Comparison of ENCODE assay signal across 13 cellular contexts in genomic region chr9:114216081-114216480, GRCh38.
DNase-seq lines count a peak whose midpoint lies in the region; ATAC-seq, FAIRE-seq and TF ChIP-seq lines count a peak whose summit lies in the region.
"Had no signal": no experiment of that assay in that cellular context is flagged by ENCODE, and none has a peak within 500 bp of the region (broad histone marks: within the 10 kb centered on the region; RNA-seq: fewer than 3 reads in every experiment).

No MANE protein-coding gene starts in this region.

- intact Hi-C loops in Right ventricle myocardium inferior (cut with DNase I) (no loop called here), psoas muscle (cut with DNase I) (no loop called here)

- peak; percentile 50 for DNase-seq in EL
- no peak for DNase-seq in Right ventricle myocardium inferior (ENCODE audit: missing footprints)
- peak; percentile 38 to 72 for DNase-seq in psoas muscle
- no peak for DNase-seq in D721Med (ENCODE audit: insufficient read length, low spot score)
- no peak for DNase-seq in GM12891 (ENCODE audit: insufficient read length, low spot score)
- DNase-seq: CD4-positive, CD25-positive, alpha-beta regulatory T cell; NCI-H345; T-helper 1 cell had no signal

- no peak overlapping the region for H3K4me3 ChIP-seq in psoas muscle
- H3K4me3 ChIP-seq: gastrocnemius medialis had no signal

- TF ChIP-seq POLR2A in GM12891 (IDR thresholded peaks at IDR 0.05; ENCODE audit: low read depth, low read length) = no peak

- H3K4me1 ChIP-seq in psoas muscle = peaks cover 33% of the 10 kb centered on the region

- no peaks in the 10 kb centered on the region for H3K27me3 ChIP-seq in psoas muscle (ENCODE audit: insufficient read depth in 3 of 3, low read length in 2 of 3)
- H3K27me3 ChIP-seq: gastrocnemius medialis had no signal

- FAIRE-seq in D721Med (lab: Jason Lieb, UNC) (no peak), GM12891 (lab: Jason Lieb, UNC) (no peak)
- FAIRE-seq: bronchial epithelial cell had no signal

- no peaks in the 10 kb centered on the region for H3K9me3 ChIP-seq in psoas muscle
- H3K9me3 ChIP-seq: gastrocnemius medialis had no signal

- ATAC-seq in SK-N-SH treated with all-trans-retinoic acid at 6 μM for 48 hours (peak; percentile 82), Right ventricle myocardium inferior (peak; percentile 46), psoas muscle (peak; percentile 58 to 69 (median 62)), HG02763 (IDR thresholded peaks at IDR 0.05; ENCODE audit: unreplicated experiment) (no peak), HG03521 (IDR thresholded peaks at IDR 0.05; ENCODE audit: unreplicated experiment) (no peak)

- TF ChIP-seq CTCF in psoas muscle (IDR thresholded peaks at IDR 0.05) = no peak
- TF ChIP-seq CTCF in D721Med (IDR thresholded peaks at IDR 0.05; ENCODE audit: insufficient read depth, missing control alignments) = no peak

- peak overlapping the region; percentile 10 for H3K27ac ChIP-seq in psoas muscle

- 14 to 30% (median 26%) methylated on average over 7 of the region's 7 CpGs for whole genome bisulfite sequencing in psoas muscle, 3 donors

- no peaks in the 10 kb centered on the region for H3K36me3 ChIP-seq in psoas muscle (ENCODE audit: insufficient read depth in 1 of 2, low read depth in 1 of 2)
- H3K36me3 ChIP-seq: gastrocnemius medialis had no signal

TF ChIP-seq in SK-N-SH treated with all-trans-retinoic acid at 6 μM for 48 hours, 23 proteins besides CTCF, POLR2A, EP300 and RAD21:
- TF ChIP-seq ZFP3 (CRISPR knock-in tag; IDR thresholded peaks at IDR 0.05) (peak; percentile 37; the same call in 1 of the 2 replicates), PPARA (CRISPR knock-in tag; IDR thresholded peaks at IDR 0.05; ENCODE audit: borderline replicate concordance) (no peak)

TF ChIP-seq in GM12891, 5 proteins besides CTCF, POLR2A, EP300 and RAD21:
- TF ChIP-seq POLR2AphosphoS5 (IDR thresholded peaks at IDR 0.05; ENCODE audit: low read depth, low read length) (no peak), PAX5 (IDR thresholded peaks at IDR 0.05; ENCODE audit: insufficient read depth, low read length, severe bottlenecking) (no peak), POU2F2 (IDR thresholded peaks at IDR 0.05; ENCODE audit: low read depth, low read length) (no peak)

Comparison
In these comparisons a context has a peak if more than half of its experiments do, and no peak if none do; other contexts are left out.
1. DNase-seq: peak in EL (single experiment) and psoas muscle (2 of 2); none in Right ventricle myocardium inferior (single experiment), D721Med (single experiment) and GM12891 (single experiment).
2. ATAC-seq: peak in SK-N-SH treated with all-trans-retinoic acid at 6 μM for 48 hours (single experiment), Right ventricle myocardium inferior (single experiment) and psoas muscle (4 of 4); none in HG02763 (single experiment) and HG03521 (single experiment).